8 cellular contexts compared by ENCODE assay signal in genomic region chr7:110131344-110131743, GRCh38.
"Had no signal": no experiment of that assay in that cellular context is flagged by ENCODE, and none has a peak within 500 bp of the region (broad histone marks: within the 10 kb centered on the region; RNA-seq: fewer than 3 reads in every experiment).

No MANE protein-coding gene starts in this region.

- H3K4me3 ChIP-seq: GM12878 had no signal

- FAIRE-seq: G401.6, GM12878, GM12891, GM12892, GM18507, GM19239 had no signal

- DNase-seq: GDM1, GF-D8 had no signal

- ATAC-seq: GM12878 had no signal
